In the genomic region with DNA sequence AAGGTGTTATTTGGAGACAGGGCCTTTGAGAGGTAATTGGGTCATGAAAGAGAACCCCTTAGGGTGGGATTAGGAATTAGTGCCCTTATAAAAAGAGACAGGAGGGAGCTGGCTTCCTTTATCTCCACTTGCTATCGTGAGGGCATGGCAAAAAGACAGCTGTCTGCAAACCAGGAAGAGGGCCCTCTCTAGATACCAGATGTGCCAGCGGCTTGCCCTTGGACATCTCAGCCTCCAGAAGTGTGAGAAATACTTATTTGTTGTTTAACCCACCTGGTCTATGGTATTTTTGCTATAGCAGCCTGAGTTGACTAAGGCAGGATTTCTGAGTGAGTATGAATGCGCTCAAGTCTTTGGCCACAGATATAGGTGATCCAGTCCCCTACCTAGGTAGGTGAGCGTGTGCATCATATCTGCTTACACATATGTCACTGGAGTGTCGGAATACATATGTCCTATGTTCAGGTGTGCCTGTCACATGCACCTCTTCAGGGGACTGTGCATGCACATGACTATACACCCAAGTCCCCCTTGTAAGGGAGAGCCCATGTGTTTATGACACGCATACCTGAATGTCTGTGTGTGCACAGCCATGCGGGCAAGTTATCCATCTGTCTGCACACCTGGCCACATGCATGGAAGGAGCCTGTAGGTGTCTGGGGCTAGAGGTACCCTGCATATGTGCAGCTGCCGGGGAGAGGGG, we compare ENCODE assay signal across 8 cellular contexts. TPM values are rescaled to one million over a fixed set of nuclear protein-coding genes. Genes with fewer than 3 reads are reported as not detected.
DNase-seq lines count a peak whose midpoint lies in the region; ATAC-seq, FAIRE-seq and TF ChIP-seq lines count a peak whose summit lies in the region.

No MANE protein-coding gene starts in this region.

- peaks cover 63% of the 10 kb centered on the region for H3K4me1 Mint-ChIP-seq in activated T-cell treated with anti-CD3 and anti-CD28 coated beads, Interleukin-2, amount 50 U/mL, for 72 hours (ENCODE audit: low read depth)
- peaks cover 77% of the 10 kb centered on the region for H3K4me1 Mint-ChIP-seq in stimulated activated effector memory CD8-positive, alpha-beta T cell treated with anti-CD3 and anti-CD28 coated beads, Interleukin-12 subunit alpha, Interleukin-12 subunit beta, amount 100 ng/mL, for 72 hours

- intact Hi-C loops in GM12878 (cut with micrococcal nuclease; ENCODE audit: unreplicated experiment) = no loop called here
- intact Hi-C loops in posterior vena cava (cut with DNase I) = no loop called here

- H3K36me3 Mint-ChIP-seq in activated T-cell treated with anti-CD3 and anti-CD28 coated beads, Interleukin-2, amount 50 U/mL, for 72 hours (ENCODE audit: insufficient read depth in 2 of 2) = peaks cover 6 to 8% of the 10 kb centered on the region in 2 donors
- peaks cover 21% of the 10 kb centered on the region for H3K36me3 Mint-ChIP-seq in stimulated activated effector memory CD8-positive, alpha-beta T cell treated with anti-CD3 and anti-CD28 coated beads, Interleukin-12 subunit alpha, Interleukin-12 subunit beta, amount 100 ng/mL, for 72 hours

- 51% methylated on average over 8 of the region's 8 CpGs for WGBS in GM12878 (ENCODE audit: insufficient coverage, insufficient replicate concordance, low lambda C conversion rate, missing lambda C conversion rate)

- RAD21 ChIA-PET in GM12878 (lab: Charles Lee; ENCODE audit: unreplicated experiment) = interaction anchor here (0.6 to 2.0 kb wide), 6 partner anchors 10 to 48 kb away, joined by 3 to 12 read pairs (median 4); no protein-coding TSS in a partner anchor

- H3K4me3 Mint-ChIP-seq in activated T-cell treated with anti-CD3 and anti-CD28 coated beads, Interleukin-2, amount 50 U/mL, for 72 hours = peak overlapping the region; percentile 73 to 87
- peak overlapping the region; percentile 90 for H3K4me3 Mint-ChIP-seq in stimulated activated effector memory CD8-positive, alpha-beta T cell treated with anti-CD3 and anti-CD28 coated beads, Interleukin-12 subunit alpha, Interleukin-12 subunit beta, amount 100 ng/mL, for 72 hours

- H3K9ac ChIP-seq in GM12878 (ENCODE audit: control insufficient read depth, insufficient read depth, low read length) = peak overlapping the region; percentile 81; the same call in 1 of the 2 replicates

- peaks cover 3% of the 10 kb centered on the region; the same call in 1 of the 3 replicates for H3K9me3 ChIP-seq in GM12878 (replicated peaks; ENCODE audit: control insufficient read depth, insufficient read depth, low read length)

- H3K36me3 ChIP-seq in GM12878 (ENCODE audit: control insufficient read depth in 2 of 2, insufficient read depth in 2 of 2, low read length in 1 of 2) = no peaks in the 10 kb centered on the region; a peak in 1 of 4 replicates

- H3K4me1 ChIP-seq in GM12878 (ENCODE audit: control insufficient read depth, insufficient read depth, low read length) = peaks cover 43% of the 10 kb centered on the region

- H3K27me3 ChIP-seq in GM12878 (replicated peaks in 1 of 2; ENCODE audit: control insufficient read depth in 2 of 2, insufficient read depth in 2 of 2, low read length in 1 of 2) = no peaks in the 10 kb centered on the region

- peaks cover 0 to 1% of the 10 kb centered on the region in 2 donors for H3K9me3 Mint-ChIP-seq in activated T-cell treated with anti-CD3 and anti-CD28 coated beads, Interleukin-2, amount 50 U/mL, for 72 hours
- no peaks in the 10 kb centered on the region for H3K9me3 Mint-ChIP-seq in stimulated activated effector memory CD8-positive, alpha-beta T cell treated with anti-CD3 and anti-CD28 coated beads, Interleukin-12 subunit alpha, Interleukin-12 subunit beta, amount 100 ng/mL, for 72 hours

- SMC1A ChIA-PET in GM12878 (lab: Charles Lee; ENCODE audit: uncharacterized antibody, unreplicated experiment) = interaction anchor here (1.2 to 3.9 kb wide), 6 partner anchors 9 to 44 kb away, joined by 3 to 19 read pairs (median 5); no protein-coding TSS in a partner anchor

- peak overlapping the region; percentile 91 for H3K27ac ChIP-seq in GM12878 (ENCODE audit: control insufficient read depth, insufficient read depth)

- peaks cover 40% of the 10 kb centered on the region for H3K79me2 ChIP-seq in GM12878 (ENCODE audit: control insufficient read depth, insufficient read depth, low read length)

- peak overlapping the region; percentile 89 for H2AFZ ChIP-seq in GM12878 (ENCODE audit: control insufficient read depth, low read depth, low read length)

- in situ Hi-C loops in GM12878 (cut with MboI) = no loop called here

- no peak for TF ChIP-seq RAD21 in GM12878 (IDR thresholded peaks at IDR 0.05; ENCODE audit: insufficient read depth, low read depth, low read length)

- CTCF ChIA-PET in GM12878 (lab: Yijun Ruan, JAX) = interaction anchor here (0.9 to 7.2 kb wide), 9 partner anchors 8 to 152 kb away, joined by 3 to 46 read pairs (median 5); no protein-coding TSS in a partner anchor

- POLR2A ChIA-PET in GM12878 (lab: Charles Lee) = interaction anchor here (0.6 to 2.3 kb wide), 7 partner anchors 8 to 450 kb away, joined by 3 to 13 read pairs (median 4); no protein-coding TSS in a partner anchor

- peak overlapping the region; percentile 69 for H3K27ac Mint-ChIP-seq in activated T-cell treated with anti-CD3 and anti-CD28 coated beads, Interleukin-2, amount 50 U/mL, for 72 hours
- H3K27ac Mint-ChIP-seq in stimulated activated effector memory CD8-positive, alpha-beta T cell treated with anti-CD3 and anti-CD28 coated beads, Interleukin-12 subunit alpha, Interleukin-12 subunit beta, amount 100 ng/mL, for 72 hours = peak overlapping the region; percentile 83

- ATAC-seq in activated T-cell treated with anti-CD3 and anti-CD28 coated beads, Interleukin-2, amount 50 U/mL, for 72 hours (replicated peaks in 1 of 2) = no peak
- ATAC-seq in GM12878 = no peak
- no peak for ATAC-seq in stimulated activated effector memory CD8-positive, alpha-beta T cell treated with anti-CD3 and anti-CD28 coated beads, Interleukin-12 subunit alpha, Interleukin-12 subunit beta, amount 100 ng/mL, for 72 hours

- H3K4me2 ChIP-seq in GM12878 (ENCODE audit: control insufficient read depth, insufficient read depth) = peak overlapping the region; percentile 99

- no peak for TF ChIP-seq POLR2A in GM12878 (IDR thresholded peaks at IDR 0.05; ENCODE audit: low read depth, low read length)

- no peak for DNase-seq in activated T-cell treated with anti-CD3 and anti-CD28 coated beads, Interleukin-2, amount 50 U/mL, for 72 hours
- no peak for DNase-seq in activated T-cell treated with anti-CD3 and anti-CD28 coated beads, Interleukin-2, amount 50 U/mL, for 1 hour
- DNase-seq in NAMALWA (ENCODE audit: low spot score) (peak; percentile 60), GM12878 (ENCODE audit: low read depth, low spot score) (no peak), Ammon's horn (ENCODE audit: low spot score) (no peak), posterior vena cava (ENCODE audit: low spot score) (no peak), NCI-H1694 (lab: John Stamatoyannopoulos, UW) (no peak)
- no peak for DNase-seq in stimulated activated effector memory CD8-positive, alpha-beta T cell treated with anti-CD3 and anti-CD28 coated beads, Interleukin-12 subunit alpha, Interleukin-12 subunit beta, amount 100 ng/mL, for 72 hours (ENCODE audit: low spot score in 2 of 2)

- H3K4me3 ChIP-seq in GM12878 = peak overlapping the region; percentile 99; the same call in 1 of the 2 replicates

- no peaks in the 10 kb centered on the region for H4K20me1 ChIP-seq in GM12878 (ENCODE audit: control insufficient read depth, insufficient read depth)

- FAIRE-seq in GM12878 (lab: Jason Lieb, UNC) = no peak

- TF ChIP-seq EP300 in GM12878 (IDR thresholded peaks at IDR 0.05; ENCODE audit: borderline replicate concordance in 1 of 2, control insufficient read depth in 1 of 2, low read depth in 2 of 2, low read length in 2 of 2) = no peak

- no peak for TF ChIP-seq CTCF in GM12878 (IDR thresholded peaks at IDR 0.05 in 2 of 3, conservative IDR thresholded peaks at IDR 0.05 in 1 of 3; ENCODE audit: control insufficient read depth in 2 of 3, extremely low read depth in 1 of 3, insufficient read depth in 1 of 3, low read depth in 3 of 3, low read length in 3 of 3)

- H3K27me3 Mint-ChIP-seq in activated T-cell treated with anti-CD3 and anti-CD28 coated beads, Interleukin-2, amount 50 U/mL, for 72 hours (ENCODE audit: low read depth) = no peaks in the 10 kb centered on the region

- no TSS peak for BruUV-seq in GM12878 (replicated peaks; lab: Mats Ljungman, UMichigan)

RNA-seq across cellular contexts. Expression of gene RGS14, which starts 0.8 kb away (rescaled TPM):
- total RNA-seq in activated T-cell treated with anti-CD3 and anti-CD28 coated beads, Interleukin-2, amount 50 U/mL, for 72 hours = 10 to 100 TPM; 41.3 to 50.8 TPM
- 111 and 131 TPM in 2 replicates for total RNA-seq in GM12878 (2013; cell fraction: nucleolus; rRNA removed)
- 56.5 and 68.1 TPM in 2 replicates for total RNA-seq in GM12878 (2014; rRNA removed)
- total RNA-seq in GM12878 (2014; rRNA removed; fragmentation: Illumina TruSeq; extraction: Trizol) = 25.1 and 30.4 TPM in 2 replicates
- total RNA-seq in GM12878 (2021) = 65.6 and 72.9 TPM in 2 replicates
- polyA plus RNA-seq in GM12878 (2011; ENCODE audit: low read depth) = 6.4 TPM
- 28.8 and 57.1 TPM in 2 replicates for polyA plus RNA-seq in GM12878 (2011; rRNA removed)
- polyA plus RNA-seq in GM12878 (2011; cell fraction: cytosol; rRNA removed) = 90.6 and 104 TPM in 2 replicates
- polyA plus RNA-seq in GM12878 (2011; cell fraction: nucleus; rRNA removed) = 281 and 299 TPM in 2 replicates
- polyA plus RNA-seq in GM12878 (2012) = 30.7 and 40.7 TPM in 2 replicates
- 4.4 and 35.8 TPM in 2 replicates for polyA plus RNA-seq in GM12878 (2014; fragmentation: Illumina TruSeq; extraction: Trizol)
- 1 to 10 TPM in 1 of 2 experiments, under 1 TPM in 1; 0.19 to 1.3 TPM for polyA plus RNA-seq in GM12878 (2014; fragmentation: Nextera tagmentation; extraction: Ambion mirVana)
- 88.7 and 91.9 TPM in 2 replicates for polyA plus RNA-seq in GM12878 (2014; rRNA removed)
- 10 to 100 TPM; 53.6 to 56.0 TPM for polyA plus RNA-seq in GM12878 (2016; fragmentation: Nextera tagmentation; extraction: Ambion mirVana)
- polyA minus RNA-seq in GM12878 (2011; rRNA and poly(A)+ RNA removed) = 40.5 and 82.2 TPM in 2 replicates
- polyA minus RNA-seq in GM12878 (2011; cell fraction: cytosol; rRNA and poly(A)+ RNA removed) = 26.2 and 29.3 TPM in 2 replicates
- 52.3 and 74.0 TPM in 2 replicates for polyA minus RNA-seq in GM12878 (2011; cell fraction: nucleus; rRNA and poly(A)+ RNA removed)
- total RNA-seq in posterior vena cava = 10 to 100 TPM; 11.3 to 13.4 TPM

RNA-seq across cellular contexts. Expression of gene LMAN2, which starts 5.4 kb away (rescaled TPM):
- 100 to 1,000 TPM; 115 to 124 TPM for total RNA-seq in activated T-cell treated with anti-CD3 and anti-CD28 coated beads, Interleukin-2, amount 50 U/mL, for 72 hours
- total RNA-seq in GM12878 (2013; cell fraction: nucleolus; rRNA removed) = 195 and 213 TPM in 2 replicates
- 184 and 207 TPM in 2 replicates for total RNA-seq in GM12878 (2014; rRNA removed)
- 98.9 and 112 TPM in 2 replicates for total RNA-seq in GM12878 (2014; rRNA removed; fragmentation: Illumina TruSeq; extraction: Trizol)
- 117 and 121 TPM in 2 replicates for total RNA-seq in GM12878 (2021)
- 35.5 TPM for polyA plus RNA-seq in GM12878 (2011; ENCODE audit: low read depth)
- 55.9 and 104 TPM in 2 replicates for polyA plus RNA-seq in GM12878 (2011; rRNA removed)
- polyA plus RNA-seq in GM12878 (2011; cell fraction: cytosol; rRNA removed) = 273 and 308 TPM in 2 replicates
- polyA plus RNA-seq in GM12878 (2011; cell fraction: nucleus; rRNA removed) = 210 and 234 TPM in 2 replicates
- polyA plus RNA-seq in GM12878 (2012) = 139 and 151 TPM in 2 replicates
- 84.1 and 178 TPM in 2 replicates for polyA plus RNA-seq in GM12878 (2014; fragmentation: Illumina TruSeq; extraction: Trizol)
- 10 to 100 TPM in 1 of 2 experiments, 1 to 10 TPM in 1; 2.4 to 11.4 TPM for polyA plus RNA-seq in GM12878 (2014; fragmentation: Nextera tagmentation; extraction: Ambion mirVana)
- 179 and 230 TPM in 2 replicates for polyA plus RNA-seq in GM12878 (2014; rRNA removed)
- 100 to 1,000 TPM; 252 to 264 TPM for polyA plus RNA-seq in GM12878 (2016; fragmentation: Nextera tagmentation; extraction: Ambion mirVana)
- polyA minus RNA-seq in GM12878 (2011; rRNA and poly(A)+ RNA removed) = 197 and 327 TPM in 2 replicates
- polyA minus RNA-seq in GM12878 (2011; cell fraction: cytosol; rRNA and poly(A)+ RNA removed) = 100 and 110 TPM in 2 replicates
- polyA minus RNA-seq in GM12878 (2011; cell fraction: nucleus; rRNA and poly(A)+ RNA removed) = 69.0 and 97.6 TPM in 2 replicates
- total RNA-seq in posterior vena cava = 10 to 100 TPM; 72.4 to 95.7 TPM

RNA-seq across cellular contexts. Expression of gene SLC34A1, which starts 27.3 kb away (rescaled TPM):
- total RNA-seq in activated T-cell treated with anti-CD3 and anti-CD28 coated beads, Interleukin-2, amount 50 U/mL, for 72 hours = under 1 TPM; 0.19 to 0.21 TPM
- total RNA-seq in GM12878 (2013; cell fraction: nucleolus; rRNA removed) = 1.7 and 2.1 TPM in 2 replicates
- 0.05 and 0.11 TPM in 2 replicates for total RNA-seq in GM12878 (2014; rRNA removed)
- total RNA-seq in GM12878 (2014; rRNA removed; fragmentation: Illumina TruSeq; extraction: Trizol) = 0.04 and 0.09 TPM in 2 replicates
- total RNA-seq in GM12878 (2021) = 0.05 and 0.10 TPM in 2 replicates
- polyA plus RNA-seq in GM12878 (2011; ENCODE audit: low read depth) = not detected
- polyA plus RNA-seq in GM12878 (2011; rRNA removed) = 0.14 TPM in 2 replicates
- polyA plus RNA-seq in GM12878 (2011; cell fraction: cytosol; rRNA removed) = 0.13 and 0.22 TPM in 2 replicates
- 0.85 and 0.91 TPM in 2 replicates for polyA plus RNA-seq in GM12878 (2011; cell fraction: nucleus; rRNA removed)
- polyA plus RNA-seq in GM12878 (2012) = 0.08 and 0.14 TPM in 2 replicates
- 0.03 TPM in 1 of 2 replicates, not detected in the other for polyA plus RNA-seq in GM12878 (2014; fragmentation: Illumina TruSeq; extraction: Trizol)
- not detected for polyA plus RNA-seq in GM12878 (2014; fragmentation: Nextera tagmentation; extraction: Ambion mirVana)
- 0.05 and 0.09 TPM in 2 replicates for polyA plus RNA-seq in GM12878 (2014; rRNA removed)
- polyA plus RNA-seq in GM12878 (2016; fragmentation: Nextera tagmentation; extraction: Ambion mirVana) = under 1 TPM; 0.07 to 0.09 TPM
- polyA minus RNA-seq in GM12878 (2011; rRNA and poly(A)+ RNA removed) = 0.37 and 0.77 TPM in 2 replicates
- not detected in 2 replicates for polyA minus RNA-seq in GM12878 (2011; cell fraction: cytosol; rRNA and poly(A)+ RNA removed)
- 0.60 and 0.96 TPM in 2 replicates for polyA minus RNA-seq in GM12878 (2011; cell fraction: nucleus; rRNA and poly(A)+ RNA removed)
- total RNA-seq in posterior vena cava = not detected

RNA-seq across cellular contexts. Expression of gene PFN3, which starts 43.6 kb away (rescaled TPM):
- total RNA-seq in activated T-cell treated with anti-CD3 and anti-CD28 coated beads, Interleukin-2, amount 50 U/mL, for 72 hours = not detected
- total RNA-seq in GM12878 (2013; cell fraction: nucleolus; rRNA removed) = 2.1 TPM in 1 of 2 replicates, not detected in the other
- not detected in 2 replicates for total RNA-seq in GM12878 (2014; rRNA removed)
- not detected in 2 replicates for total RNA-seq in GM12878 (2014; rRNA removed; fragmentation: Illumina TruSeq; extraction: Trizol)
- total RNA-seq in GM12878 (2021) = not detected in 2 replicates
- polyA plus RNA-seq in GM12878 (2011; ENCODE audit: low read depth) = not detected
- polyA plus RNA-seq in GM12878 (2011; rRNA removed) = not detected in 2 replicates
- not detected in 2 replicates for polyA plus RNA-seq in GM12878 (2011; cell fraction: cytosol; rRNA removed)
- not detected in 2 replicates for polyA plus RNA-seq in GM12878 (2011; cell fraction: nucleus; rRNA removed)
- not detected in 2 replicates for polyA plus RNA-seq in GM12878 (2012)
- polyA plus RNA-seq in GM12878 (2014; fragmentation: Illumina TruSeq; extraction: Trizol) = not detected in 2 replicates
- not detected for polyA plus RNA-seq in GM12878 (2014; fragmentation: Nextera tagmentation; extraction: Ambion mirVana)
- polyA plus RNA-seq in GM12878 (2014; rRNA removed) = not detected in 2 replicates
- not detected for polyA plus RNA-seq in GM12878 (2016; fragmentation: Nextera tagmentation; extraction: Ambion mirVana)
- not detected in 2 replicates for polyA minus RNA-seq in GM12878 (2011; rRNA and poly(A)+ RNA removed)
- polyA minus RNA-seq in GM12878 (2011; cell fraction: cytosol; rRNA and poly(A)+ RNA removed) = not detected in 2 replicates
- not detected in 2 replicates for polyA minus RNA-seq in GM12878 (2011; cell fraction: nucleus; rRNA and poly(A)+ RNA removed)
- total RNA-seq in posterior vena cava = not detected

RNA-seq across cellular contexts. Expression of gene MXD3, which starts 45.2 kb away (rescaled TPM):
- total RNA-seq in activated T-cell treated with anti-CD3 and anti-CD28 coated beads, Interleukin-2, amount 50 U/mL, for 72 hours = 10 to 100 TPM; 44.2 to 61.1 TPM
- total RNA-seq in GM12878 (2013; cell fraction: nucleolus; rRNA removed) = 14.3 and 15.7 TPM in 2 replicates
- total RNA-seq in GM12878 (2014; rRNA removed) = 26.9 and 27.4 TPM in 2 replicates
- 3.5 and 3.8 TPM in 2 replicates for total RNA-seq in GM12878 (2014; rRNA removed; fragmentation: Illumina TruSeq; extraction: Trizol)
- 20.5 and 26.7 TPM in 2 replicates for total RNA-seq in GM12878 (2021)
- polyA plus RNA-seq in GM12878 (2011; ENCODE audit: low read depth) = 2.8 TPM
- 4.1 and 13.3 TPM in 2 replicates for polyA plus RNA-seq in GM12878 (2011; rRNA removed)
- 13.5 and 26.2 TPM in 2 replicates for polyA plus RNA-seq in GM12878 (2011; cell fraction: cytosol; rRNA removed)
- 63.9 and 69.4 TPM in 2 replicates for polyA plus RNA-seq in GM12878 (2011; cell fraction: nucleus; rRNA removed)
- polyA plus RNA-seq in GM12878 (2012) = 14.0 and 14.1 TPM in 2 replicates
- polyA plus RNA-seq in GM12878 (2014; fragmentation: Illumina TruSeq; extraction: Trizol) = 0.79 and 1.7 TPM in 2 replicates
- polyA plus RNA-seq in GM12878 (2014; fragmentation: Nextera tagmentation; extraction: Ambion mirVana) = under 1 TPM; 0.24 to 0.93 TPM
- 29.8 and 36.2 TPM in 2 replicates for polyA plus RNA-seq in GM12878 (2014; rRNA removed)
- 10 to 100 TPM; 13.7 to 15.5 TPM for polyA plus RNA-seq in GM12878 (2016; fragmentation: Nextera tagmentation; extraction: Ambion mirVana)
- polyA minus RNA-seq in GM12878 (2011; rRNA and poly(A)+ RNA removed) = 3.0 and 7.4 TPM in 2 replicates
- 3.8 and 6.5 TPM in 2 replicates for polyA minus RNA-seq in GM12878 (2011; cell fraction: cytosol; rRNA and poly(A)+ RNA removed)
- 9.9 and 20.9 TPM in 2 replicates for polyA minus RNA-seq in GM12878 (2011; cell fraction: nucleus; rRNA and poly(A)+ RNA removed)
- total RNA-seq in posterior vena cava = 1 to 10 TPM; 5.4 to 6.1 TPM
